ENCODE assay signal across 18 cellular contexts in the genomic region with DNA sequence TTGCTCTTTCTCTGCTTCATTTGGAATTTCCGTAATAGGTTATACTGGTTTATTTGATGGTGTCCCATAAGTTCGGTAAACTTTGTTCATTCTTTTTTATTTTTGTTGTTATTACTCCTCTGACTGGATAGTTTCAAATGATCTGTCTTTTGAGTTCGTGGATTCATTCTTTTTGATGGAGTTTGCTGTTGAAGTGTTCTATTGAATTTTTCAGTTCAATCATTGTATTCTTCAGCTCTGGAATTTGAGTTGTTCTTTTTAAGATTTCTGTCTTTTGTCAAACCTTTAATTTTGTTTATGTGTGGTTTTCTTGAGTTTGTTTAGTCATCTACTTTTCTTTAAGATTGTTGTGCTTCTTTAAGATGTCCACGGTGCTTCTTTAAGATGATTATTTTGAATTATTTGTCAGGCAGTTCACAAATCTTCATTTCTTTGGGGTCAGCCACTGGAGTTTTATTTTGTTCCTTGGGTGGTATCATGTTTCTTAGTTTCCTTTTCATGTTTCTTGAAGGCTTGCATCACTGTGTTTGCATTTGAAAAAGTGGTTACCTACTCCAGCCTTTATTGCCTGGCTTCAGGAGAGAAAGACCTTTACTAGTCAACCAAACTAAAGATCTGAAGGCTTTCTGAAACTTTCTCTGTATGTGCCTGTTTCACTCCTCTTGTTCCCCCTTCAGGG.
DNase-seq lines count a peak whose midpoint lies in the region; ATAC-seq, FAIRE-seq and TF ChIP-seq lines count a peak whose summit lies in the region.
"Had no signal": no experiment of that assay in that cellular context is flagged by ENCODE, and none has a peak within 500 bp of the region (broad histone marks: within the 10 kb centered on the region; RNA-seq: fewer than 3 reads in every experiment).

No MANE protein-coding gene starts in this region.

- H4K20me1 ChIP-seq in HepG2 (ENCODE audit: insufficient read depth, low read length) = no peaks in the 10 kb centered on the region
- H4K20me1 ChIP-seq in K562 (replicated peaks; ENCODE audit: control insufficient read depth, insufficient read depth, low read length) = no peaks in the 10 kb centered on the region
- H4K20me1 ChIP-seq: BLaER1 had no signal

- TF ChIP-seq POLR2A in HepG2 (IDR thresholded peaks at IDR 0.05; ENCODE audit: insufficient read depth in 1 of 2, low read depth in 2 of 2, low read length in 2 of 2) (no peak), right lobe of liver (IDR thresholded peaks at IDR 0.05) (no peak), K562 (conservative IDR thresholded peaks at IDR 0.05) (no peak), prostate gland (IDR thresholded peaks at IDR 0.05) (no peak)

- H3K4me3 ChIP-seq in HepG2 (replicated peaks in 1 of 3; ENCODE audit: insufficient read depth in 1 of 3, low read depth in 2 of 3, low read length in 3 of 3) (no peak overlapping the region), right lobe of liver (no peak overlapping the region), K562 (no peak overlapping the region), iPS-18a (ENCODE audit: low read length) (peak overlapping the region; percentile 6), prostate gland (no peak overlapping the region)
- H3K4me3 ChIP-seq: BLaER1 had no signal

- no peak overlapping the region for H3K4me2 ChIP-seq in HepG2 (ENCODE audit: low read depth, low read length)
- no peak overlapping the region for H3K4me2 ChIP-seq in K562 (ENCODE audit: insufficient read depth, low read length)
- H3K4me2 ChIP-seq: BLaER1 had no signal

- H3K36me3 ChIP-seq in HepG2 (replicated peaks in 1 of 2; ENCODE audit: control insufficient read depth in 1 of 2, insufficient read depth in 2 of 2, low read length in 2 of 2) (peaks cover 10 to 34% of the 10 kb centered on the region in 2 experiments; a peak in 4 of 5 replicates), right lobe of liver (no peaks in the 10 kb centered on the region), K562 (ENCODE audit: control insufficient read depth, insufficient read depth, low read length) (no peaks in the 10 kb centered on the region), iPS-18a (ENCODE audit: control insufficient read depth, low read depth, low read length) (peaks cover 12% of the 10 kb centered on the region), prostate gland (no peaks in the 10 kb centered on the region)
- H3K36me3 ChIP-seq: BLaER1 had no signal

- POLR2A ChIA-PET in HepG2 (lab: Yijun Ruan, JAX) (no interaction called here), K562 (lab: Yijun Ruan, JAX) (interaction anchor here (1.0 kb wide), 1 partner anchor 32 kb away, joined by 3 read pairs; no protein-coding TSS in a partner anchor)

- no peak overlapping the region for H3K9ac ChIP-seq in HepG2 (ENCODE audit: insufficient read depth, low read depth, low read length)
- no peak overlapping the region for H3K9ac ChIP-seq in K562 (ENCODE audit: insufficient read depth in 1 of 2, low read depth in 2 of 2, low read length in 2 of 2)
- no peak overlapping the region for H3K9ac ChIP-seq in iPS-18a (ENCODE audit: low read length)
- H3K9ac ChIP-seq: BLaER1 had no signal

- CTCF ChIA-PET in HepG2 (lab: Yijun Ruan, JAX; ENCODE audit: low intra/inter-chr PET ratio, low total read pairs) (no interaction called here), K562 (lab: Yijun Ruan, JAX; ENCODE audit: low intra/inter-chr PET ratio) (no interaction called here)

- TF ChIP-seq EP300 in HepG2 (IDR thresholded peaks at IDR 0.05; ENCODE audit: low read depth in 2 of 2, low read length in 2 of 2) (no peak), HepG2 (CRISPR knock-in tag; IDR thresholded peaks at IDR 0.05; ENCODE audit: borderline replicate concordance) (no peak), K562 (IDR thresholded peaks at IDR 0.05; ENCODE audit: low read length) (no peak)

- no peaks in the 10 kb centered on the region for H3K9me3 ChIP-seq in HepG2 (ENCODE audit: low read length)
- H3K9me3 ChIP-seq in right lobe of liver = no peaks in the 10 kb centered on the region
- no peaks in the 10 kb centered on the region; the same call in 1 of the 2 replicates for H3K9me3 ChIP-seq in K562 (replicated peaks; ENCODE audit: control insufficient read depth, insufficient read depth, low read depth, low read length)
- no peaks in the 10 kb centered on the region for H3K9me3 ChIP-seq in iPS-18a (ENCODE audit: control insufficient read depth, low read depth, low read length)
- no peaks in the 10 kb centered on the region for H3K9me3 ChIP-seq in prostate gland

- BruUV-seq in HepG2 (replicated peaks; lab: Mats Ljungman, UMichigan) (no TSS peak), K562 (replicated peaks; lab: Mats Ljungman, UMichigan) (no TSS peak)

- H2AFZ ChIP-seq in HepG2 (ENCODE audit: low read length) (no peak overlapping the region), K562 (ENCODE audit: low read depth, low read length) (no peak overlapping the region)

- FAIRE-seq in HepG2 (lab: Jason Lieb, UNC) (no peak), K562 (lab: Jason Lieb, UNC) (peak; percentile 51)
- FAIRE-seq: GM19239 had no signal

- in situ Hi-C loops in HepG2 (cut with HindIII; ENCODE audit: extremely low pct_ligation_motif_present, low pct_unique_long_range_greater_than_20kb) (no loop called here), K562 (cut with MboI) (no loop called here)

- intact Hi-C loops in HepG2 (cut with micrococcal nuclease; ENCODE audit: unreplicated experiment) (loop anchor here (10.0 kb wide), 1 partner anchor 342 kb away; the partner anchor contains the start of gene FRAS1), right lobe of liver (cut with DNase I) (no loop called here), K562 (cut with micrococcal nuclease) (no loop called here), prostate gland (cut with DNase I) (no loop called here)

- no peaks in the 10 kb centered on the region for H3K27me3 ChIP-seq in HepG2 (ENCODE audit: control insufficient read depth in 1 of 2, insufficient read depth in 2 of 2, low read length in 2 of 2)
- H3K27me3 ChIP-seq in right lobe of liver = no peaks in the 10 kb centered on the region
- no peaks in the 10 kb centered on the region for H3K27me3 ChIP-seq in K562 (ENCODE audit: control insufficient read depth in 2 of 2, insufficient read depth in 2 of 2, low read length in 2 of 2)
- H3K27me3 ChIP-seq in iPS-18a (ENCODE audit: control insufficient read depth, insufficient read depth, low read length) = no peaks in the 10 kb centered on the region
- no peaks in the 10 kb centered on the region for H3K27me3 ChIP-seq in prostate gland (replicated peaks; ENCODE audit: insufficient read depth)
- H3K27me3 ChIP-seq: BLaER1 had no signal

- no peaks in the 10 kb centered on the region for H3K9me1 ChIP-seq in K562 (ENCODE audit: control insufficient read depth, insufficient read depth, low read length)

- H3K79me2 ChIP-seq in HepG2 (ENCODE audit: insufficient read depth, low read length) (no peaks in the 10 kb centered on the region), K562 (ENCODE audit: control insufficient read depth, insufficient read depth, low read length) (no peaks in the 10 kb centered on the region)

- no peak for DNase-seq in HepG2 (ENCODE audit: low spot score)
- no peak for DNase-seq in right lobe of liver
- DNase-seq in K562 (ENCODE audit: extremely low read depth in 1 of 4, low spot score in 3 of 4) = no peak
- DNase-seq in prostate gland (ENCODE audit: low spot score) = no peak
- DNase-seq in DMS79 treated with DMSO at 0.1 percent for 48 hours (lab: John Stamatoyannopoulos, UW) = no peak
- DNase-seq: AML-193; Caco-2; CD8-positive, alpha-beta memory T cell; GF-D8; IMR-90; KG1 had no signal

- ATAC-seq in HepG2 (no peak), right lobe of liver (no peak), K562 (no peak), HG03457 (IDR thresholded peaks at IDR 0.05; ENCODE audit: unreplicated experiment) (no peak), GM18858 (IDR thresholded peaks at IDR 0.05; ENCODE audit: unreplicated experiment) (no peak)
- ATAC-seq: HCT116 had no signal

- TF ChIP-seq CTCF in HepG2 (CRISPR knock-in tag; IDR thresholded peaks at IDR 0.05) (no peak), right lobe of liver (IDR thresholded peaks at IDR 0.05) (no peak), K562 (IDR thresholded peaks at IDR 0.05 in 2 of 3, conservative IDR thresholded peaks at IDR 0.05 in 1 of 3; ENCODE audit: insufficient read depth in 2 of 3, low read depth in 1 of 3, low read length in 3 of 3) (no peak), prostate gland (IDR thresholded peaks at IDR 0.05) (no peak)

- WGBS in HepG2 (ENCODE audit: low lambda C conversion rate) = 97% methylated on average over 4 of the region's 4 CpGs
- 65% methylated on average over 4 of the region's 4 CpGs for WGBS in right lobe of liver (ENCODE audit: insufficient coverage, low coverage, low lambda C conversion rate, missing lambda C conversion rate)
- 0% methylated on average over 4 of the region's 4 CpGs for WGBS in K562 (ENCODE audit: insufficient coverage, low coverage, missing lambda C conversion rate)
- WGBS in prostate gland = 91% methylated on average over 4 of the region's 4 CpGs

- no peak overlapping the region for H3K27ac ChIP-seq in HepG2 (ENCODE audit: extremely low read length, insufficient read depth, low read length)
- no peak overlapping the region for H3K27ac ChIP-seq in right lobe of liver
- H3K27ac ChIP-seq in K562 (ENCODE audit: extremely low read depth, low read depth, low read length) = no peak overlapping the region
- H3K27ac ChIP-seq in iPS-18a (ENCODE audit: low read length) = no peak overlapping the region
- H3K27ac ChIP-seq in prostate gland = no peak overlapping the region
- H3K27ac ChIP-seq: 22Rv1, BLaER1 had no signal

- TF ChIP-seq RAD21 in HepG2 (CRISPR knock-in tag; IDR thresholded peaks at IDR 0.05) = no peak
- TF ChIP-seq RAD21 in K562 (CRISPR knock-in tag; conservative IDR thresholded peaks at IDR 0.05 in 1 of 2, IDR thresholded peaks at IDR 0.05 in 1 of 2) = no peak

- H3K4me1 ChIP-seq in HepG2 (ENCODE audit: insufficient read depth, low read length) = no peaks in the 10 kb centered on the region
- no peaks in the 10 kb centered on the region for H3K4me1 ChIP-seq in right lobe of liver
- H3K4me1 ChIP-seq in K562 (replicated peaks in 1 of 2; ENCODE audit: control insufficient read depth in 2 of 2, insufficient read depth in 2 of 2, low read length in 2 of 2) = no peaks in the 10 kb centered on the region
- peaks cover 14% of the 10 kb centered on the region for H3K4me1 ChIP-seq in iPS-18a (ENCODE audit: control insufficient read depth, low read depth, low read length)
- H3K4me1 ChIP-seq in prostate gland (replicated peaks) = no peaks in the 10 kb centered on the region
- H3K4me1 ChIP-seq: BLaER1, Caco-2 had no signal

TF ChIP-seq in HepG2, 621 proteins besides CTCF, POLR2A, EP300 and RAD21:
- TF ChIP-seq GABPA (IDR thresholded peaks at IDR 0.05; ENCODE audit: low read depth, low read length) (no peak), GABPA (CRISPR knock-in tag; IDR thresholded peaks at IDR 0.05; ENCODE audit: low read depth) (no peak), ZNF160 (CRISPR knock-in tag; IDR thresholded peaks at IDR 0.05) (peak; percentile 98)

TF ChIP-seq in K562, 482 proteins besides CTCF, POLR2A, EP300 and RAD21 (continues in another document):
- 0 out of 2 replicates have a peak, but pooled peaks have one; percentile 23 for TF ChIP-seq TRIM28 (IDR thresholded peaks at IDR 0.05)
